In genomic region chr19:1423445-1424181, GRCh38 we compare ENCODE assay signal across 2 cellular contexts.
TF ChIP-seq lines count a peak whose summit lies in the region.

No MANE protein-coding gene starts in this region.

TF ChIP-seq in GM23338, 12 proteins besides CTCF, POLR2A, EP300 and RAD21:
- TF ChIP-seq ZNF331 (CRISPR knock-in tag; IDR thresholded peaks at IDR 0.05; ENCODE audit: low read depth) (no peak), ETS1 (IDR thresholded peaks at IDR 0.05) (no peak), EZH2phosphoT487 (IDR thresholded peaks at IDR 0.05; ENCODE audit: unreplicated experiment) (no peak), STAT1 (IDR thresholded peaks at IDR 0.05; ENCODE audit: unreplicated experiment) (no peak), ZNF114 (CRISPR knock-in tag; IDR thresholded peaks at IDR 0.05) (no peak), REST (IDR thresholded peaks at IDR 0.05; ENCODE audit: unreplicated experiment) (no peak), JUNB (IDR thresholded peaks at IDR 0.05; ENCODE audit: unreplicated experiment) (no peak), EZH2 (IDR thresholded peaks at IDR 0.05; ENCODE audit: low read depth, unreplicated experiment) (no peak), ZNF462 (CRISPR knock-in tag; IDR thresholded peaks at IDR 0.05) (no peak), CREB1 (CRISPR knock-in tag; IDR thresholded peaks at IDR 0.05; ENCODE audit: low read depth) (no peak), POLR2AphosphoS5 (IDR thresholded peaks at IDR 0.05; ENCODE audit: low read depth) (no peak), NANOG (IDR thresholded peaks at IDR 0.05; ENCODE audit: borderline replicate concordance) (no peak)

TF ChIP-seq in endothelial cell of umbilical vein, 7 proteins besides CTCF, POLR2A, EP300 and RAD21:
- TF ChIP-seq POLR2AphosphoS5 (IDR thresholded peaks at IDR 0.05; ENCODE audit: insufficient read depth, low read depth, low read length) (no peak), MYC (IDR thresholded peaks at IDR 0.05; ENCODE audit: low read depth, low read length) (no peak), EZH2 (IDR thresholded peaks at IDR 0.05; ENCODE audit: borderline replicate concordance, low read depth, low read length, severe bottlenecking) (no peak), FOS (IDR thresholded peaks at IDR 0.05; ENCODE audit: borderline replicate concordance, insufficient read depth, low read length) (no peak), MAX (IDR thresholded peaks at IDR 0.05; ENCODE audit: insufficient read depth, insufficient read length) (no peak), GATA2 (IDR thresholded peaks at IDR 0.05; ENCODE audit: insufficient read depth, insufficient read length, low read depth, low read length) (no peak), JUN (IDR thresholded peaks at IDR 0.05; ENCODE audit: borderline replicate concordance, insufficient read depth, insufficient read length, low read depth) (no peak)
